In the genomic region with DNA sequence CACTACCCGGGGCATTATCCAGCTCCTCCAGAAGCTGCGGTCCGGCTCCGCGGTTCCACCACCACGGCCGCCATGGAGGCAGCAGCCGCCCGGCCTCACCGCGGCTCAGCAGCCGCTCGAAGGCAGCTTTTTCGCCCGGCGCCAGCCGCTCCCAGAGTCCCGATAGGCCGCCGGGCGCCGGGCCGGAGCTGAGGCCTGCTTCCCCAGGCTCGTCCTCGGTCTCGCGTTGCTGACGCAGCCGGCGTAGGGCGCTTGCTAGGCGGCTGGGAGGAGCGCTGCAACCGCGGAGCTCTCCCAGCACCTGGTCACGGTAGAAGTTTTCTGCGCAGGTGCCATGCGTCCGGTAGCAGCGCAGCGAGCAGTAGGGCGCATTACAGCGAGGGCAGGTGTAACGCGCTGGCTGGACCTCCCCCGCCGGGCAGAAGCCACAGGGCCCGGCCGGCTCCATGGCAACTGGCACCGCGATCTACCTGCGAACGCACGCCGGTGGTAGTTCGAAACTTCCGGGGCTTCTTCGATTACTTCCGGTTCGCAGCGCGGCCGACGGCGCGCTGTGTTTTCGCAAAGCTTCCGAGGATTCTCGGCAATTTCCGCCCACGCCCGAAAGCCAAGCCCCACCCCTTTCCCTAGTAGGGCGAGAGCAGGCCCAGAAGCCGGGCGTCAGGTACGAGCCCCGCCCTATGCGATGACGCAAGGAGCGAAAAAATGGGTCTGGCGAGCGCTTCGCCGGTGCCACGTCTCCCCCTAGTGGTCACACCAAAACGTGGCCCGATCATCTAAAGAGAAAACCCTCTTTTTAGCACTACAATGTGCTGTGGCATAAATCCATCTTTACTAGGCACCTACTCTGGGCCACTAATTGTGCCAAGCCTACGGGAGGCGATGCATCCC, we compare ENCODE assay signal across 1 cellular context.
TF ChIP-seq lines count a peak whose summit lies in the region.

A gene (minus strand): TSS at position 496 of the 891 bp plus-strand sequence. CDS start 48 bp downstream, at position 448.

TF ChIP-seq in GM12878, 131 proteins besides CTCF, POLR2A, EP300 and RAD21 (continued from another document):
- no peak for TF ChIP-seq EED (IDR thresholded peaks at IDR 0.05; ENCODE audit: low read depth)
- peak; percentile 12 for TF ChIP-seq RELA (IDR thresholded peaks at IDR 0.05; ENCODE audit: borderline replicate concordance, partially characterized antibody)
- TF ChIP-seq CEBPB (IDR thresholded peaks at IDR 0.05; ENCODE audit: borderline replicate concordance in 1 of 2, low read depth in 2 of 2, low read length in 2 of 2): peak in 1 of 2 experiments; percentile 65; a peak in 2 of 4 replicates
- no peak for TF ChIP-seq HDAC2 (IDR thresholded peaks at IDR 0.05)
- peak; percentile 45 for TF ChIP-seq RUNX3 (IDR thresholded peaks at IDR 0.05; ENCODE audit: low read length)
- TF ChIP-seq BMI1 (IDR thresholded peaks at IDR 0.05; ENCODE audit: borderline replicate concordance): peak; percentile 91
- TF ChIP-seq BRCA1 (IDR thresholded peaks at IDR 0.05; ENCODE audit: low read depth, low read length): no peak
- peak; percentile 98 for TF ChIP-seq NR2C1 (IDR thresholded peaks at IDR 0.05)
- TF ChIP-seq POLR2AphosphoS2 (IDR thresholded peaks at IDR 0.05; ENCODE audit: low read depth, low read length): peak; percentile 81
- TF ChIP-seq CREM (IDR thresholded peaks at IDR 0.05; ENCODE audit: low read depth): peak; percentile 92
- peak; percentile 33 for TF ChIP-seq MYC (IDR thresholded peaks at IDR 0.05; ENCODE audit: insufficient read depth, insufficient read length, insufficient replicate concordance, low read length, severe bottlenecking)
- TF ChIP-seq SREBF1 (IDR thresholded peaks at IDR 0.05; ENCODE audit: low read length): peak; percentile 87
- TF ChIP-seq, protein P1, sequence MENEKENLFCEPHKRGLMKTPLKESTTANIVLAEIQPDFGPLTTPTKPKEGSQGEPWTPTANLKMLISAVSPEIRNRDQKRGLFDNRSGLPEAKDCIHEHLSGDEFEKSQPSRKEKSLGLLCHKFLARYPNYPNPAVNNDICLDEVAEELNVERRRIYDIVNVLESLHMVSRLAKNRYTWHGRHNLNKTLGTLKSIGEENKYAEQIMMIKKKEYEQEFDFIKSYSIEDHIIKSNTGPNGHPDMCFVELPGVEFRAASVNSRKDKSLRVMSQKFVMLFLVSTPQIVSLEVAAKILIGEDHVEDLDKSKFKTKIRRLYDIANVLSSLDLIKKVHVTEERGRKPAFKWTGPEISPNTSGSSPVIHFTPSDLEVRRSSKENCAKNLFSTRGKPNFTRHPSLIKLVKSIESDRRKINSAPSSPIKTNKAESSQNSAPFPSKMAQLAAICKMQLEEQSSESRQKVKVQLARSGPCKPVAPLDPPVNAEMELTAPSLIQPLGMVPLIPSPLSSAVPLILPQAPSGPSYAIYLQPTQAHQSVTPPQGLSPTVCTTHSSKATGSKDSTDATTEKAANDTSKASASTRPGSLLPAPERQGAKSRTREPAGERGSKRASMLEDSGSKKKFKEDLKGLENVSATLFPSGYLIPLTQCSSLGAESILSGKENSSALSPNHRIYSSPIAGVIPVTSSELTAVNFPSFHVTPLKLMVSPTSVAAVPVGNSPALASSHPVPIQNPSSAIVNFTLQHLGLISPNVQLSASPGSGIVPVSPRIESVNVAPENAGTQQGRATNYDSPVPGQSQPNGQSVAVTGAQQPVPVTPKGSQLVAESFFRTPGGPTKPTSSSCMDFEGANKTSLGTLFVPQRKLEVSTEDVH (IDR thresholded peaks at IDR 0.05; ENCODE audit: low read depth, partially characterized antibody): peak; percentile 91
- no peak; the same call in 1 of the 2 replicates for TF ChIP-seq TCF12 (IDR thresholded peaks at IDR 0.05; ENCODE audit: low read depth, low read length)
- TF ChIP-seq SREBF2 (IDR thresholded peaks at IDR 0.05; ENCODE audit: low read length): peak; percentile 72
- 0 out of 2 replicates have a peak, but pooled peaks have one; percentile 66 for TF ChIP-seq RB1 (IDR thresholded peaks at IDR 0.05; ENCODE audit: borderline replicate concordance)
- no peak for TF ChIP-seq BCL11A (IDR thresholded peaks at IDR 0.05; ENCODE audit: low read depth, low read length)
- peak; percentile 86 for TF ChIP-seq MTA2 (IDR thresholded peaks at IDR 0.05; ENCODE audit: low read depth)
- peak; percentile 75; the same call in 1 of the 2 replicates for TF ChIP-seq TBL1XR1 (IDR thresholded peaks at IDR 0.05; ENCODE audit: low read depth, low read length)
- TF ChIP-seq BHLHE40 (IDR thresholded peaks at IDR 0.05; ENCODE audit: borderline replicate concordance in 1 of 2, low read depth in 2 of 2, low read length in 1 of 2): peak in 1 of 2 experiments; percentile 42; a peak in 1 of 4 replicates
- TF ChIP-seq, protein P2, sequence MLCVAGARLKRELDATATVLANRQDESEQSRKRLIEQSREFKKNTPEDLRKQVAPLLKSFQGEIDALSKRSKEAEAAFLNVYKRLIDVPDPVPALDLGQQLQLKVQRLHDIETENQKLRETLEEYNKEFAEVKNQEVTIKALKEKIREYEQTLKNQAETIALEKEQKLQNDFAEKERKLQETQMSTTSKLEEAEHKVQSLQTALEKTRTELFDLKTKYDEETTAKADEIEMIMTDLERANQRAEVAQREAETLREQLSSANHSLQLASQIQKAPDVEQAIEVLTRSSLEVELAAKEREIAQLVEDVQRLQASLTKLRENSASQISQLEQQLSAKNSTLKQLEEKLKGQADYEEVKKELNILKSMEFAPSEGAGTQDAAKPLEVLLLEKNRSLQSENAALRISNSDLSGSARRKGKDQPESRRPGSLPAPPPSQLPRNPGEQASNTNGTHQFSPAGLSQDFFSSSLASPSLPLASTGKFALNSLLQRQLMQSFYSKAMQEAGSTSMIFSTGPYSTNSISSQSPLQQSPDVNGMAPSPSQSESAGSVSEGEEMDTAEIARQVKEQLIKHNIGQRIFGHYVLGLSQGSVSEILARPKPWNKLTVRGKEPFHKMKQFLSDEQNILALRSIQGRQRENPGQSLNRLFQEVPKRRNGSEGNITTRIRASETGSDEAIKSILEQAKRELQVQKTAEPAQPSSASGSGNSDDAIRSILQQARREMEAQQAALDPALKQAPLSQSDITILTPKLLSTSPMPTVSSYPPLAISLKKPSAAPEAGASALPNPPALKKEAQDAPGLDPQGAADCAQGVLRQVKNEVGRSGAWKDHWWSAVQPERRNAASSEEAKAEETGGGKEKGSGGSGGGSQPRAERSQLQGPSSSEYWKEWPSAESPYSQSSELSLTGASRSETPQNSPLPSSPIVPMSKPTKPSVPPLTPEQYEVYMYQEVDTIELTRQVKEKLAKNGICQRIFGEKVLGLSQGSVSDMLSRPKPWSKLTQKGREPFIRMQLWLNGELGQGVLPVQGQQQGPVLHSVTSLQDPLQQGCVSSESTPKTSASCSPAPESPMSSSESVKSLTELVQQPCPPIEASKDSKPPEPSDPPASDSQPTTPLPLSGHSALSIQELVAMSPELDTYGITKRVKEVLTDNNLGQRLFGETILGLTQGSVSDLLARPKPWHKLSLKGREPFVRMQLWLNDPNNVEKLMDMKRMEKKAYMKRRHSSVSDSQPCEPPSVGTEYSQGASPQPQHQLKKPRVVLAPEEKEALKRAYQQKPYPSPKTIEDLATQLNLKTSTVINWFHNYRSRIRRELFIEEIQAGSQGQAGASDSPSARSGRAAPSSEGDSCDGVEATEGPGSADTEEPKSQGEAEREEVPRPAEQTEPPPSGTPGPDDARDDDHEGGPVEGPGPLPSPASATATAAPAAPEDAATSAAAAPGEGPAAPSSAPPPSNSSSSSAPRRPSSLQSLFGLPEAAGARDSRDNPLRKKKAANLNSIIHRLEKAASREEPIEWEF (IDR thresholded peaks at IDR 0.05; ENCODE audit: insufficient replicate concordance, low read depth, low read length): no peak
- TF ChIP-seq, protein P3, sequence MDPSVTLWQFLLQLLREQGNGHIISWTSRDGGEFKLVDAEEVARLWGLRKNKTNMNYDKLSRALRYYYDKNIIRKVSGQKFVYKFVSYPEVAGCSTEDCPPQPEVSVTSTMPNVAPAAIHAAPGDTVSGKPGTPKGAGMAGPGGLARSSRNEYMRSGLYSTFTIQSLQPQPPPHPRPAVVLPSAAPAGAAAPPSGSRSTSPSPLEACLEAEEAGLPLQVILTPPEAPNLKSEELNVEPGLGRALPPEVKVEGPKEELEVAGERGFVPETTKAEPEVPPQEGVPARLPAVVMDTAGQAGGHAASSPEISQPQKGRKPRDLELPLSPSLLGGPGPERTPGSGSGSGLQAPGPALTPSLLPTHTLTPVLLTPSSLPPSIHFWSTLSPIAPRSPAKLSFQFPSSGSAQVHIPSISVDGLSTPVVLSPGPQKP (IDR thresholded peaks at IDR 0.05; ENCODE audit: low read depth, low read length): peak; percentile 87
- peak; percentile 48 for TF ChIP-seq SMARCA5 (IDR thresholded peaks at IDR 0.05)
- peak; percentile 72 for TF ChIP-seq YY1 (IDR thresholded peaks at IDR 0.05; ENCODE audit: low read depth, low read length)
- 0 out of 2 replicates have a peak, but pooled peaks have one; percentile 40 for TF ChIP-seq IRF4 (IDR thresholded peaks at IDR 0.05; ENCODE audit: low read depth, low read length)
- TF ChIP-seq SRF (IDR thresholded peaks at IDR 0.05; ENCODE audit: low read depth in 2 of 2, low read length in 2 of 2): peak; percentile 46 to 75; a peak in 3 of 4 replicates
- peak; percentile 58; the same call in 1 of the 2 replicates for TF ChIP-seq DPF2 (IDR thresholded peaks at IDR 0.05)
- TF ChIP-seq SIN3A (IDR thresholded peaks at IDR 0.05; ENCODE audit: low read depth, low read length): peak; percentile 96
- peak; percentile 56; the same call in 1 of the 2 replicates for TF ChIP-seq FOXM1 (IDR thresholded peaks at IDR 0.05; ENCODE audit: low read depth, low read length)
- peak; percentile 59 for TF ChIP-seq GATAD2B (conservative IDR thresholded peaks at IDR 0.05; ENCODE audit: low read depth)
- peak; percentile 75; the same call in 1 of the 2 replicates for TF ChIP-seq CHD1 (IDR thresholded peaks at IDR 0.05; ENCODE audit: low read depth, low read length)
- peak; percentile 93 for TF ChIP-seq PML (IDR thresholded peaks at IDR 0.05; ENCODE audit: low read length)
- 0 out of 2 replicates have a peak, but pooled peaks have one; percentile 64 for TF ChIP-seq CBX5 (IDR thresholded peaks at IDR 0.05; ENCODE audit: low read depth)
- peak; percentile 50; the same call in 1 of the 2 replicates for TF ChIP-seq FOXK2 (IDR thresholded peaks at IDR 0.05)
- peak; percentile 81; the same call in 1 of the 2 replicates for TF ChIP-seq ZNF207 (IDR thresholded peaks at IDR 0.05; ENCODE audit: borderline replicate concordance)
- TF ChIP-seq, protein P4, sequence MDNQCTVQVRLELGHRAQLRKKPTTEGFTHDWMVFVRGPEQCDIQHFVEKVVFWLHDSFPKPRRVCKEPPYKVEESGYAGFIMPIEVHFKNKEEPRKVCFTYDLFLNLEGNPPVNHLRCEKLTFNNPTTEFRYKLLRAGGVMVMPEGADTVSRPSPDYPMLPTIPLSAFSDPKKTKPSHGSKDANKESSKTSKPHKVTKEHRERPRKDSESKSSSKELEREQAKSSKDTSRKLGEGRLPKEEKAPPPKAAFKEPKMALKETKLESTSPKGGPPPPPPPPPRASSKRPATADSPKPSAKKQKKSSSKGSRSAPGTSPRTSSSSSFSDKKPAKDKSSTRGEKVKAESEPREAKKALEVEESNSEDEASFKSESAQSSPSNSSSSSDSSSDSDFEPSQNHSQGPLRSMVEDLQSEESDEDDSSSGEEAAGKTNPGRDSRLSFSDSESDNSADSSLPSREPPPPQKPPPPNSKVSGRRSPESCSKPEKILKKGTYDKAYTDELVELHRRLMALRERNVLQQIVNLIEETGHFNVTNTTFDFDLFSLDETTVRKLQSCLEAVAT (IDR thresholded peaks at IDR 0.05): 0 out of 2 replicates have a peak, but pooled peaks have one; percentile 31
- TF ChIP-seq, protein P5, sequence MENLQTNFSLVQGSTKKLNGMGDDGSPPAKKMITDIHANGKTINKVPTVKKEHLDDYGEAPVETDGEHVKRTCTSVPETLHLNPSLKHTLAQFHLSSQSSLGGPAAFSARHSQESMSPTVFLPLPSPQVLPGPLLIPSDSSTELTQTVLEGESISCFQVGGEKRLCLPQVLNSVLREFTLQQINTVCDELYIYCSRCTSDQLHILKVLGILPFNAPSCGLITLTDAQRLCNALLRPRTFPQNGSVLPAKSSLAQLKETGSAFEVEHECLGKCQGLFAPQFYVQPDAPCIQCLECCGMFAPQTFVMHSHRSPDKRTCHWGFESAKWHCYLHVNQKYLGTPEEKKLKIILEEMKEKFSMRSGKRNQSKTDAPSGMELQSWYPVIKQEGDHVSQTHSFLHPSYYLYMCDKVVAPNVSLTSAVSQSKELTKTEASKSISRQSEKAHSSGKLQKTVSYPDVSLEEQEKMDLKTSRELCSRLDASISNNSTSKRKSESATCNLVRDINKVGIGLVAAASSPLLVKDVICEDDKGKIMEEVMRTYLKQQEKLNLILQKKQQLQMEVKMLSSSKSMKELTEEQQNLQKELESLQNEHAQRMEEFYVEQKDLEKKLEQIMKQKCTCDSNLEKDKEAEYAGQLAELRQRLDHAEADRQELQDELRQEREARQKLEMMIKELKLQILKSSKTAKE (IDR thresholded peaks at IDR 0.05; ENCODE audit: low read depth, poor library complexity, severe bottlenecking): peak; percentile 35
- TF ChIP-seq, protein P6, sequence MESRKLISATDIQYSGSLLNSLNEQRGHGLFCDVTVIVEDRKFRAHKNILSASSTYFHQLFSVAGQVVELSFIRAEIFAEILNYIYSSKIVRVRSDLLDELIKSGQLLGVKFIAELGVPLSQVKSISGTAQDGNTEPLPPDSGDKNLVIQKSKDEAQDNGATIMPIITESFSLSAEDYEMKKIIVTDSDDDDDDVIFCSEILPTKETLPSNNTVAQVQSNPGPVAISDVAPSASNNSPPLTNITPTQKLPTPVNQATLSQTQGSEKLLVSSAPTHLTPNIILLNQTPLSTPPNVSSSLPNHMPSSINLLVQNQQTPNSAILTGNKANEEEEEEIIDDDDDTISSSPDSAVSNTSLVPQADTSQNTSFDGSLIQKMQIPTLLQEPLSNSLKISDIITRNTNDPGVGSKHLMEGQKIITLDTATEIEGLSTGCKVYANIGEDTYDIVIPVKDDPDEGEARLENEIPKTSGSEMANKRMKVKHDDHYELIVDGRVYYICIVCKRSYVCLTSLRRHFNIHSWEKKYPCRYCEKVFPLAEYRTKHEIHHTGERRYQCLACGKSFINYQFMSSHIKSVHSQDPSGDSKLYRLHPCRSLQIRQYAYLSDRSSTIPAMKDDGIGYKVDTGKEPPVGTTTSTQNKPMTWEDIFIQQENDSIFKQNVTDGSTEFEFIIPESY (IDR thresholded peaks at IDR 0.05): no peak
